1 cellular context compared by ENCODE assay signal in the genomic region with DNA sequence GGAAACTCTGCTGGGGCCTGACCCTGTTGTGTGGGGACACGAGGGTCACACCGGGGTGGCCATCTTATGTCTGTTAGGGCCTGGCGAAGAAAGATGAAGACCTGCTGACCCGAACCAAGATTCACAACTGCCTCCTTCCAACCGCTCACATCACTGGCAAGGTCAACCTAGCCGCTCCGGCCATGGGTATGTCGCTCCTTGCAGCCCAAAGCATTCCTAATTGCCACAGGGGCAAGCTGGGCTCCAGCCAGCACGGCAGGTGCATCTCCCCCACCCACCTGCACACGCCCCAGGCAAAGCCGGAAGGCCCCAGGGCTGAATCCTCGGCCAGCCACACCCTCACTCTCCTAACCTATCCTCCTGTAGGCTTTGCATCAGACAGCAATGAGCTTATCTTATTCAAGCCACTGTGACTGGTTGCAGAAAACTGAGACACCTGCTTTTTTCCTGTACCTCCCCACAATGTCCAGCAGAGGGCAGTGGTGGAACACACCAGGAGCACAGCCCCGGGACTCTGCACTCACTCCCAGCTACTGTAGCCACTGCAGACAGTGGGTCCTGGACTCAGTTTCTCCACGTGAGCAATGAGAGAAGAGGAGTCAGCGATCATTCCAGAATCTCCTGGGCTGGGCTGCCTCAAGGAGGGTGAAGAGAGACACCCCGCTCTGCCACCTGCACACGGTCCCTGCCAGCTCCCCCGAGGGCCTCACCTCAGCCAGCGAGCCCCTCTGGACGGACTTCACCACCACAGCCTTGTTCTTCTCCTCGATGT.
TF ChIP-seq lines count a peak whose summit lies in the region.

No MANE protein-coding gene starts in this region.

TF ChIP-seq in Ishikawa, 13 proteins besides CTCF, POLR2A, EP300 and RAD21 (continued from another document):
- TF ChIP-seq, protein P1, sequence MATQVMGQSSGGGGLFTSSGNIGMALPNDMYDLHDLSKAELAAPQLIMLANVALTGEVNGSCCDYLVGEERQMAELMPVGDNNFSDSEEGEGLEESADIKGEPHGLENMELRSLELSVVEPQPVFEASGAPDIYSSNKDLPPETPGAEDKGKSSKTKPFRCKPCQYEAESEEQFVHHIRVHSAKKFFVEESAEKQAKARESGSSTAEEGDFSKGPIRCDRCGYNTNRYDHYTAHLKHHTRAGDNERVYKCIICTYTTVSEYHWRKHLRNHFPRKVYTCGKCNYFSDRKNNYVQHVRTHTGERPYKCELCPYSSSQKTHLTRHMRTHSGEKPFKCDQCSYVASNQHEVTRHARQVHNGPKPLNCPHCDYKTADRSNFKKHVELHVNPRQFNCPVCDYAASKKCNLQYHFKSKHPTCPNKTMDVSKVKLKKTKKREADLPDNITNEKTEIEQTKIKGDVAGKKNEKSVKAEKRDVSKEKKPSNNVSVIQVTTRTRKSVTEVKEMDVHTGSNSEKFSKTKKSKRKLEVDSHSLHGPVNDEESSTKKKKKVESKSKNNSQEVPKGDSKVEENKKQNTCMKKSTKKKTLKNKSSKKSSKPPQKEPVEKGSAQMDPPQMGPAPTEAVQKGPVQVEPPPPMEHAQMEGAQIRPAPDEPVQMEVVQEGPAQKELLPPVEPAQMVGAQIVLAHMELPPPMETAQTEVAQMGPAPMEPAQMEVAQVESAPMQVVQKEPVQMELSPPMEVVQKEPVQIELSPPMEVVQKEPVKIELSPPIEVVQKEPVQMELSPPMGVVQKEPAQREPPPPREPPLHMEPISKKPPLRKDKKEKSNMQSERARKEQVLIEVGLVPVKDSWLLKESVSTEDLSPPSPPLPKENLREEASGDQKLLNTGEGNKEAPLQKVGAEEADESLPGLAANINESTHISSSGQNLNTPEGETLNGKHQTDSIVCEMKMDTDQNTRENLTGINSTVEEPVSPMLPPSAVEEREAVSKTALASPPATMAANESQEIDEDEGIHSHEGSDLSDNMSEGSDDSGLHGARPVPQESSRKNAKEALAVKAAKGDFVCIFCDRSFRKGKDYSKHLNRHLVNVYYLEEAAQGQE (IDR thresholded peaks at IDR 0.05; ENCODE audit: low read depth): no peak
- no peak for TF ChIP-seq TCF12 (IDR thresholded peaks at IDR 0.05; ENCODE audit: low read depth)
